Comparison of ENCODE assay signal across 10 cellular contexts in the genomic region with DNA sequence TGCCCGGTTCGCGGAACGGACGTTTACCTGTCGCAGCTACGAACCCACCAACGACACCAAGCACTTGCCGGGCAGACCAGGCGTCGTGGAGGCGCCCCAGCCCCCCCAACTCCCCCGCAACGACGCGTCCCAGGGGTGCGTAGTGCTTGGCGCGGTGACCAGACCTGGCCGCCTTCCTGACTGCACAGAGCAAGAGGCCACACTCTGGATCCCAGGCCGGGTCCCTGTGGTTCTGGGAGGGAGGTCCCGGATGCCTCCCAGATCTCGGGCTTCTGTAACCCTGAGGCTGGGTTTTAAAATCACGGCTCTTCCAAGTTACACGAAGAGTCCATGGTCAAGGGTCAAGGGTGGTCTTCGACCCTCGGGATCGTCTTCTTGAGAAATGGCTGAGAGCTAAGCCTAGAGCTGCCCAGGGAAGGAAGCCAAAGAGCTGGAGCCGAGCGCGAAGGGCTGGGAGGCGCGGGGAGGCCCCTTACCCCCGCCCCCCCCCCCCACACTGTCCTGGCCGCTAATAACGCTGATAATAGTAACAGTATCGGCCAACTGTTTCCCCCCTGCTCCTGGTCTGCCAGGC. TPM values are rescaled to one million over a fixed set of nuclear protein-coding genes. Genes with fewer than 3 reads are reported as not detected.
"Had no signal": no experiment of that assay in that cellular context is flagged by ENCODE, and none has a peak within 500 bp of the region (broad histone marks: within the 10 kb centered on the region; RNA-seq: fewer than 3 reads in every experiment).

No MANE protein-coding gene starts in this region.

RNA-seq across cellular contexts. Expression of a gene that starts 3.8 kb away (rescaled TPM):
- total RNA-seq: bronchial epithelial cell, chondrocyte, dermis microvascular lymphatic vessel endothelial cell, esophagus muscularis mucosa, fibroblast of villous mesenchyme, hepatocyte, kidney epithelial cell, psoas muscle, ureter had no signal
- polyA plus RNA-seq: hepatocyte, lung had no signal

RNA-seq across cellular contexts. Expression of a gene that starts 49.9 kb away (rescaled TPM):
- total RNA-seq: chondrocyte had no signal
